Comparison of ENCODE assay signal across 8 cellular contexts in the genomic region with DNA sequence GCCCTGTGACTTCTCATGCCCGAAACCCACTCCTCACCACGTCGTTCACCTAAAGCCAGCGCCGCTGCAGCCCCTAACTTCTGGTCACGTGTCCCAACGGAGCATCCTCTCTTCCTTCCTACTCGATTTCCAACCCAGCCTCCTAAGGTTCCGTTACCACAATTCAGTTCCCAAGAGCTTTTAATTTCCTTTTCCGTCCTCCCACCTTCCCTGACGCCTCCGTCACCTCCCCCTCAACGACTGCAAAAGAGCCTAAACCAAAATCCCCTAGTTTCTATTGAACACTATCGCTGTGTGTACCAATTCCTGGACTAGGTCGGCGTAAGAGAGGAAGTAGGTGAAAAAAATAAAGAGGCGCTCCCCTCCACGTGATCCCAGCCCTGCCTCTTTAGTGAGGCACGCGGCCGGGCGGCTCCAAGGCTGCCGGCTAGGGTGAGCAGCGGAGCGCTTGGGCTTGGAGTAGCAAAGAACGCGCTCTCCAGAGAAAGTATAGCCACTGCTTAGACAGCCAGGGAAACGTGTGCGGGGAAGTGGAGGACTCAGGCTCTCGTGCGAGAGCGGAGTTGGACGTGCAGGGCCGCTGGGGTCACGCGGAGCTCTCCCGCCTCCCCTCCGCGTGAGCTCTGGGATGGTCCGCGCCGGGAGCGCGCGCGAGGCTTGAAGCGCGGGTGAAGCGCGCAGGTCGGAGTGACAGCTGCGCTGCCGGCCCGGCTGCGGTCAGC. TPM values are rescaled to one million over a fixed set of nuclear protein-coding genes. Genes with fewer than 3 reads are reported as not detected.
DNase-seq lines count a peak whose midpoint lies in the region; ATAC-seq, FAIRE-seq and TF ChIP-seq lines count a peak whose summit lies in the region.

CENPP (plus strand) TSS at position 685 of the 722 bp plus-strand sequence.
NOL8 (minus strand) TSS at position 82 of the 722 bp plus-strand sequence. CDS start 1,189 bp downstream, outside the sequence.

- no peaks in the 10 kb centered on the region for H3K27me3 Mint-ChIP-seq in activated naive CD8-positive, alpha-beta T cell treated with anti-CD3 and anti-CD28 coated beads, Interleukin-2, amount 50 U/mL, for 24 hours

- peak within 1 kb of the TSS; percentile 61 for H3K4me3 ChIP-seq in cardiac muscle cell
- peak within 1 kb of the TSS; percentile 99 for H3K4me3 ChIP-seq in parathyroid adenoma (ENCODE audit: low read depth, low read length)
- H3K4me3 ChIP-seq in tibial nerve = peak within 1 kb of the TSS; percentile 47 to 89 (median 70)

- H3K27me3 ChIP-seq in cardiac muscle cell = no peaks in the 10 kb centered on the region
- no peaks in the 10 kb centered on the region for H3K27me3 ChIP-seq in parathyroid adenoma (ENCODE audit: control insufficient read depth, insufficient read depth, low read length)
- no peaks in the 10 kb centered on the region for H3K27me3 ChIP-seq in tibial nerve

- H3K4me1 ChIP-seq in cardiac muscle cell (ENCODE audit: low read depth) (peaks cover 8% of the 10 kb centered on the region), parathyroid adenoma (peaks cover 3% of the 10 kb centered on the region), tibial nerve (peaks cover 0 to 33% (median 17%) of the 10 kb centered on the region in 4 donors)

- no peaks in the 10 kb centered on the region for H3K9me3 Mint-ChIP-seq in activated naive CD8-positive, alpha-beta T cell treated with anti-CD3 and anti-CD28 coated beads, Interleukin-2, amount 50 U/mL, for 24 hours

- peaks cover 34% of the 10 kb centered on the region for H3K36me3 Mint-ChIP-seq in activated naive CD8-positive, alpha-beta T cell treated with anti-CD3 and anti-CD28 coated beads, Interleukin-2, amount 50 U/mL, for 24 hours (ENCODE audit: low read depth)

- peak in 1 of 2 donors; percentile 92 for TF ChIP-seq EP300 in tibial nerve (IDR thresholded peaks at IDR 0.05)

- H3K9ac ChIP-seq in parathyroid adenoma = no peak within 1 kb of the TSS

- DNase-seq in GM12891 (ENCODE audit: insufficient read length, low spot score) = peak; percentile 74
- DNase-seq in NCI-H1417 (lab: John Stamatoyannopoulos, UW) = peak; percentile 85 to 99 (median 98)
- DNase-seq in SW480 (ENCODE audit: low spot score) = peak; percentile 91
- DNase-seq in activated naive CD8-positive, alpha-beta T cell treated with anti-CD3 and anti-CD28 coated beads, Interleukin-2, amount 50 U/mL, for 24 hours = peak; percentile 78
- DNase-seq in cardiac muscle cell (ENCODE audit: low read depth in 1 of 2, low spot score in 1 of 2) = peak; percentile 93
- DNase-seq in tibial nerve (ENCODE audit: low spot score in 2 of 2) = peak; percentile 67 to 80

- FAIRE-seq in GM12891 (lab: Jason Lieb, UNC) = peak; percentile 94

- peak within 1 kb of the TSS; percentile 96 for H3K4me3 Mint-ChIP-seq in activated naive CD8-positive, alpha-beta T cell treated with anti-CD3 and anti-CD28 coated beads, Interleukin-2, amount 50 U/mL, for 24 hours

- peaks cover 37% of the 10 kb centered on the region for H3K4me1 Mint-ChIP-seq in activated naive CD8-positive, alpha-beta T cell treated with anti-CD3 and anti-CD28 coated beads, Interleukin-2, amount 50 U/mL, for 24 hours

- no peaks in the 10 kb centered on the region for H3K9me3 ChIP-seq in cardiac muscle cell (ENCODE audit: low read depth)
- H3K9me3 ChIP-seq in parathyroid adenoma (ENCODE audit: control insufficient read depth, low read length) = no peaks in the 10 kb centered on the region
- H3K9me3 ChIP-seq in tibial nerve = no peaks in the 10 kb centered on the region

- H3K36me3 ChIP-seq in cardiac muscle cell = peaks cover 25% of the 10 kb centered on the region
- no peaks in the 10 kb centered on the region for H3K36me3 ChIP-seq in parathyroid adenoma (ENCODE audit: control insufficient read depth, insufficient read depth, low read length)
- H3K36me3 ChIP-seq in tibial nerve = peaks cover 0 to 25% (median 0%) of the 10 kb centered on the region in 3 donors

- H3K27ac Mint-ChIP-seq in activated naive CD8-positive, alpha-beta T cell treated with anti-CD3 and anti-CD28 coated beads, Interleukin-2, amount 50 U/mL, for 24 hours = peak within 1 kb of the TSS; percentile 98

- H3K79me2 ChIP-seq in parathyroid adenoma = peaks cover 3% of the 10 kb centered on the region

- no peak for TF ChIP-seq CTCF in cardiac muscle cell (IDR thresholded peaks at IDR 0.05; ENCODE audit: low read depth, low read length)
- TF ChIP-seq CTCF in parathyroid adenoma (IDR thresholded peaks at IDR 0.05) = no peak
- TF ChIP-seq CTCF in tibial nerve (IDR thresholded peaks at IDR 0.05) = peak in 2 of 5 experiments; percentile 30 to 56

- peak within 1 kb of the TSS; percentile 100 for H3K27ac ChIP-seq in cardiac muscle cell
- H3K27ac ChIP-seq in parathyroid adenoma = peak within 1 kb of the TSS; percentile 91
- peak within 1 kb of the TSS; percentile 90 to 97 (median 94) for H3K27ac ChIP-seq in tibial nerve

- peak; percentile 93 for ATAC-seq in HG02763 (IDR thresholded peaks at IDR 0.05; ENCODE audit: unreplicated experiment)
- ATAC-seq in activated naive CD8-positive, alpha-beta T cell treated with anti-CD3 and anti-CD28 coated beads, Interleukin-2, amount 50 U/mL, for 24 hours = peak; percentile 92

- H3K4me2 ChIP-seq in parathyroid adenoma (ENCODE audit: low read length) = peak within 1 kb of the TSS; percentile 88

- H2AFZ ChIP-seq in parathyroid adenoma = peak within 1 kb of the TSS; percentile 77

- TF ChIP-seq POLR2A in GM12891 (IDR thresholded peaks at IDR 0.05; ENCODE audit: low read depth, low read length) (peak; percentile 88), tibial nerve (IDR thresholded peaks at IDR 0.05) (no peak)

- WGBS in tibial nerve, 2 donors = 0 to 1% methylated on average over 40 to 50 of the region's 55 CpGs

TF ChIP-seq in GM12891, 5 proteins besides CTCF, POLR2A, EP300 and RAD21:
- no peak for TF ChIP-seq PAX5 (IDR thresholded peaks at IDR 0.05; ENCODE audit: insufficient read depth, low read length, severe bottlenecking)
- peak; percentile 95 for TF ChIP-seq POLR2AphosphoS5 (IDR thresholded peaks at IDR 0.05; ENCODE audit: low read depth, low read length)
- TF ChIP-seq TAF1 (IDR thresholded peaks at IDR 0.05; ENCODE audit: low read depth, low read length) = peak; percentile 95
- peak; percentile 80; the same call in 1 of the 2 replicates for TF ChIP-seq POU2F2 (IDR thresholded peaks at IDR 0.05; ENCODE audit: low read depth, low read length)
- TF ChIP-seq SPI1 (IDR thresholded peaks at IDR 0.05; ENCODE audit: low read depth, low read length) = peak; percentile 80

RNA-seq across cellular contexts. Expression of gene CENPP, which starts in this region (rescaled TPM):
- polyA plus RNA-seq in GM12891 (2012; ENCODE audit: low read depth, missing spikeins) = 12.0 TPM
- 1.6 TPM in 2 replicates for total RNA-seq in cardiac muscle cell
- polyA plus RNA-seq in cardiac muscle cell = 5.0 and 9.8 TPM in 2 replicates
- 10 to 100 TPM in 1 of 4 donors, 1 to 10 TPM in 3; 5.0 to 17.1 (median 6.9) TPM for total RNA-seq in tibial nerve

RNA-seq across cellular contexts. Expression of gene NOL8, which starts in this region (rescaled TPM):
- 19.0 TPM for polyA plus RNA-seq in GM12891 (2012; ENCODE audit: low read depth, missing spikeins)
- total RNA-seq in cardiac muscle cell (8.7 and 15.1 TPM in 2 replicates), tibial nerve (10 to 100 TPM; 25.1 to 45.6 (median 31.4) TPM)
- 21.6 and 26.2 TPM in 2 replicates for polyA plus RNA-seq in cardiac muscle cell

Comparison
In these comparisons a context has a peak if more than half of its experiments do, and no peak if none do; other contexts are left out.
1. Peak in every context shown above with its lines: DNase-seq, ATAC-seq, H3K4me3 ChIP-seq and H3K27ac ChIP-seq.